Comparison of ENCODE assay signal across 26 cellular contexts in the genomic region with DNA sequence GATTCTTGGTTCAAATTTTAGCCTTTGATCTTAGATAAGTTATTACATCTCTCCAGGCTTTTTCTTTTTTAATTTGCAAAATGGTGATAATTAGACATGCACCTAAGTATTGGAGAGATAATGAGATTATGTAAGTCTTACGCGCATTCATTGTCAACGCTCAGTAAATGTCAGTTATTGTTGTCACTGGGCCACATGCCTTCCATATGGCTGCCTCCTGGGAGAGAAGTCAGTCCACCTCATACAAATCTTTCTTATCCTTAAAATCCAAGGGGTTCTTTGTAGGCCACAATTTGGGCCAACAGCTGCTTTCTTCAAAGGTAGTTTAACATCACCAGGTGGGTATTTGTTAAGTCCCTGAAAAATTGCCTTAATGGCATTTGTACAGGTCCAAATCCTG.
"Had no signal": no experiment of that assay in that cellular context is flagged by ENCODE, and none has a peak within 500 bp of the region (broad histone marks: within the 10 kb centered on the region; RNA-seq: fewer than 3 reads in every experiment).

No MANE protein-coding gene starts in this region.

- H3K27me3 Mint-ChIP-seq: IgD-negative memory B cell had no signal

- H2AFZ ChIP-seq: PC-9 had no signal

- H3K36me3 Mint-ChIP-seq: IgD-negative memory B cell had no signal

- H3K27ac ChIP-seq: HL-60, KMS-11, PC-9, Peyer's patch, SJCRH30 had no signal

- H3K36me3 ChIP-seq: Peyer's patch, SJCRH30 had no signal

- H3K9me3 Mint-ChIP-seq: IgD-negative memory B cell had no signal

- H3K4me3 ChIP-seq: K562, PC-9, Peyer's patch, SJCRH30 had no signal

- H3K4me1 Mint-ChIP-seq: IgD-negative memory B cell had no signal

- H3K9me3 ChIP-seq: Peyer's patch, SJCRH30 had no signal

- DNase-seq: Kasumi-1; MM.1S; MV-4-11; NCI-H1048; NCI-H1105; NCI-H1417; NCI-H1436 treated with DMSO at 0.1 percent for 48 hours; NCI-H1694; NCI-H187 treated with DMSO at 0.1 percent for 48 hours; NCI-H2029 treated with DMSO at 0.1 percent for 48 hours; NCI-H2171 treated with DMSO at 0.1 percent for 48 hours; NCI-H345; NCI-H446 treated with DMSO at 0.1 percent for 48 hours; NCI-H510A treated with DMSO at 0.1 percent for 48 hours; NK-92 treated with Interleukin-12 subunit alpha and Interleukin-12 subunit beta, amount 100 ng/mL, for 24 hours; OCI-M1; PC-9; Peyer's patch; SHP77 treated with DMSO at 0.1 percent for 48 hours; SJCRH30 had no signal

- H3K4me3 Mint-ChIP-seq: IgD-negative memory B cell had no signal

- H3K4me1 ChIP-seq: Peyer's patch, SJCRH30 had no signal

- H3K27ac Mint-ChIP-seq: IgD-negative memory B cell had no signal

- H3K4me2 ChIP-seq: KMS-11, PC-9 had no signal

- ATAC-seq: K562, Right ventricle myocardium inferior, SK-N-SH treated with all-trans-retinoic acid at 6 μM for 48 hours had no signal
